In genomic region chr10:114937962-114938817, GRCh38 we compare ENCODE assay signal across 7 cellular contexts.
DNase-seq lines count a peak whose midpoint lies in the region; ATAC-seq and FAIRE-seq lines count a peak whose summit lies in the region.

Gene TRUB1 (plus strand): TSS chr10:114938195. CDS start chr10:114938254, 59 bp downstream.

- peak; percentile 95 for FAIRE-seq in GM18507 (lab: Jason Lieb, UNC)

- DNase-seq in GM18507 (ENCODE audit: extremely low spot score, insufficient read length, low read depth) (peak; percentile 62), NCI-H2029 treated with DMSO at 0.1 percent for 48 hours (lab: John Stamatoyannopoulos, UW) (peak; percentile 34), T-helper 9 cell (peak; percentile 84), astrocyte of the hippocampus (ENCODE audit: low read depth, low spot score) (peak; percentile 98), hippocampal formation (lab: John Stamatoyannopoulos, UW) (peak; percentile 93), retina (peak; percentile 95)

- peak; percentile 100 for ATAC-seq in HG02981 (IDR thresholded peaks at IDR 0.05; ENCODE audit: unreplicated experiment)

Comparison
In these comparisons a context has a peak if more than half of its experiments do, and no peak if none do; other contexts are left out.
1. Peak in every context shown above with its lines: DNase-seq and ATAC-seq.
2. DNase-seq: peak in every context shown above with its lines; median percentile 98 in astrocyte of the hippocampus; 95 in retina; 93 in hippocampal formation; 84 in T-helper 9 cell; 62 in GM18507; 34 in NCI-H2029 treated with DMSO at 0.1 percent for 48 hours.